Comparison of ENCODE assay signal across 17 cellular contexts in the genomic region with DNA sequence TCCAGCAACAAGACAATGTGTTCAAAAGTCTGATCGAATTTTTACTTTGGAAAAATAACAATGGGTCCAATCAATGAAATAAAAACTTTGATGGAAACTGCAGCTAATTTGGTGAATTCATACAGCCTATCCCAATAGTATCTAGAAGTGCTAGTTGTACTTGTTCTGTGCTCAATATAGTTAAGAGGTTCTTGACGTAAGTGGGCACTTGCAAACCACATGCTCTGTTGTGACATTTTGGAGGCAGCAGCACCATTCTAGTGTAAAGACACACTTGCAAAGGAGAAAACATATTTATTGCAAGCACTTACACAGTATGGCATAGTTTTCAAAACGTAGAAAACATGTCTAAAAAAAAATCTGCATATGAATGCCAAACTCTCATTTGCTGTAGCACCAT. TPM values are rescaled to one million over a fixed set of nuclear protein-coding genes. Genes with fewer than 3 reads are reported as not detected.
DNase-seq lines count a peak whose midpoint lies in the region; ATAC-seq and TF ChIP-seq lines count a peak whose summit lies in the region.
"Had no signal": no experiment of that assay in that cellular context is flagged by ENCODE, and none has a peak within 500 bp of the region (broad histone marks: within the 10 kb centered on the region; RNA-seq: fewer than 3 reads in every experiment).

No MANE protein-coding gene starts in this region.

- no peak for TF ChIP-seq CTCF in left ventricle myocardium inferior (IDR thresholded peaks at IDR 0.05; ENCODE audit: borderline replicate concordance)
- no peak for TF ChIP-seq CTCF in upper lobe of left lung (IDR thresholded peaks at IDR 0.05)
- no peak for TF ChIP-seq CTCF in gastrocnemius medialis (IDR thresholded peaks at IDR 0.05 in 4 of 5, conservative IDR thresholded peaks at IDR 0.05 in 1 of 5)

- TF ChIP-seq EP300 in upper lobe of left lung (IDR thresholded peaks at IDR 0.05), result peak in 1 of 4 donors; percentile 58

- ATAC-seq in upper lobe of left lung (ENCODE audit: low FRiP score in 2 of 2), result peak; percentile 58 to 79
- no peak for ATAC-seq in gastrocnemius medialis
- ATAC-seq in GM21390 (IDR thresholded peaks at IDR 0.05; ENCODE audit: unreplicated experiment), result no peak
- ATAC-seq: T-cell had no signal

- H3K36me3 ChIP-seq in left ventricle myocardium inferior (no peaks in the 10 kb centered on the region), upper lobe of left lung (no peaks in the 10 kb centered on the region), gastrocnemius medialis (no peaks in the 10 kb centered on the region)

- DNase-seq in DMS53 (lab: John Stamatoyannopoulos, UW), result peak; percentile 12
- no peak for DNase-seq in DMS53 treated with DMSO at 0.1 percent for 48 hours (lab: John Stamatoyannopoulos, UW; ENCODE audit: unreplicated experiment)
- DNase-seq in NCI-H2029 treated with DMSO at 0.1 percent for 48 hours (lab: John Stamatoyannopoulos, UW), result peak; percentile 26
- no peak for DNase-seq in left ventricle myocardium inferior
- peak in 1 of 2 donors; percentile 61 for DNase-seq in upper lobe of left lung
- no peak for DNase-seq in gastrocnemius medialis
- DNase-seq in AML-193 (lab: John Stamatoyannopoulos, UW), result no peak
- DNase-seq: DMS 273 treated with DMSO at 0.1 percent for 48 hours, EL, NCI-H1105, NCI-H2171 treated with DMSO at 0.1 percent for 48 hours, NCI-H82, OCI-M1, SIG-M5, T-cell had no signal

- intact Hi-C loops in left ventricle myocardium inferior (cut with micrococcal nuclease) (no loop called here), gastrocnemius medialis (cut with DNase I; ENCODE audit: low total_unique reads) (no loop called here)

- 54 to 57% methylated on average over 3 of the region's 3 CpGs for WGBS in upper lobe of left lung, 2 donors

- in situ Hi-C loops in gastrocnemius medialis (cut with MboI; ENCODE audit: low sequenced_read_pairs in 4 of 4), result no loop called here

- H3K4me3 ChIP-seq in left ventricle myocardium inferior, result no peak overlapping the region
- H3K4me3 ChIP-seq in upper lobe of left lung, result no peak overlapping the region
- H3K4me3 ChIP-seq in gastrocnemius medialis, result no peak overlapping the region

- TF ChIP-seq POLR2A in upper lobe of left lung (IDR thresholded peaks at IDR 0.05) (no peak), gastrocnemius medialis (IDR thresholded peaks at IDR 0.05) (no peak)

- peaks cover 35% of the 10 kb centered on the region for H3K4me1 ChIP-seq in left ventricle myocardium inferior
- peaks cover 0 to 14% (median 8%) of the 10 kb centered on the region in 4 donors for H3K4me1 ChIP-seq in upper lobe of left lung
- H3K4me1 ChIP-seq in gastrocnemius medialis, result peaks cover 13 to 21% of the 10 kb centered on the region in 2 donors

- H3K27ac ChIP-seq in left ventricle myocardium inferior (replicated peaks) (peak overlapping the region; percentile 84), upper lobe of left lung (no peak overlapping the region), gastrocnemius medialis (no peak overlapping the region)

- H3K9me3 ChIP-seq in left ventricle myocardium inferior (replicated peaks) (peaks cover 6% of the 10 kb centered on the region), upper lobe of left lung (no peaks in the 10 kb centered on the region), gastrocnemius medialis (no peaks in the 10 kb centered on the region)

- H3K27me3 ChIP-seq in left ventricle myocardium inferior (ENCODE audit: low read depth), result no peaks in the 10 kb centered on the region
- H3K27me3 ChIP-seq in upper lobe of left lung, result no peaks in the 10 kb centered on the region
- no peaks in the 10 kb centered on the region for H3K27me3 ChIP-seq in gastrocnemius medialis

RNA-seq across cellular contexts. Expression of a gene that starts 6.7 kb away (rescaled TPM):
- total RNA-seq in left ventricle myocardium inferior (299 TPM), upper lobe of left lung (1 to 10 TPM in 1 of 6 donors, under 1 TPM in 4, not detected in 1; 0.17 to 1.1 (median 0.22) TPM), gastrocnemius medialis (10 to 100 TPM; 11.5 to 76.1 (median 25.6) TPM)
- total RNA-seq: RPMI7951 had no signal

Comparison
In these comparisons a context has a peak if more than half of its experiments do, and no peak if none do; other contexts are left out.
1. DNase-seq: peak in DMS53 (single experiment) and NCI-H2029 treated with DMSO at 0.1 percent for 48 hours (single experiment); none in DMS53 treated with DMSO at 0.1 percent for 48 hours (single experiment), left ventricle myocardium inferior (single experiment), gastrocnemius medialis (0 of 2) and AML-193 (0 of 2).
2. ATAC-seq: peak in upper lobe of left lung (2 of 2); none in gastrocnemius medialis (0 of 2) and GM21390 (single experiment).
3. RNA of a gene that starts 6.7 kb away (total RNA-seq): 299 TPM in left ventricle myocardium inferior (single experiment) and 11.5 to 76.1 TPM in gastrocnemius medialis; 0.17 to 1.1 TPM in upper lobe of left lung; every median in the first group is over 4 times any median in the second.